ENCODE assay signal across 8 cellular contexts in the genomic region with DNA sequence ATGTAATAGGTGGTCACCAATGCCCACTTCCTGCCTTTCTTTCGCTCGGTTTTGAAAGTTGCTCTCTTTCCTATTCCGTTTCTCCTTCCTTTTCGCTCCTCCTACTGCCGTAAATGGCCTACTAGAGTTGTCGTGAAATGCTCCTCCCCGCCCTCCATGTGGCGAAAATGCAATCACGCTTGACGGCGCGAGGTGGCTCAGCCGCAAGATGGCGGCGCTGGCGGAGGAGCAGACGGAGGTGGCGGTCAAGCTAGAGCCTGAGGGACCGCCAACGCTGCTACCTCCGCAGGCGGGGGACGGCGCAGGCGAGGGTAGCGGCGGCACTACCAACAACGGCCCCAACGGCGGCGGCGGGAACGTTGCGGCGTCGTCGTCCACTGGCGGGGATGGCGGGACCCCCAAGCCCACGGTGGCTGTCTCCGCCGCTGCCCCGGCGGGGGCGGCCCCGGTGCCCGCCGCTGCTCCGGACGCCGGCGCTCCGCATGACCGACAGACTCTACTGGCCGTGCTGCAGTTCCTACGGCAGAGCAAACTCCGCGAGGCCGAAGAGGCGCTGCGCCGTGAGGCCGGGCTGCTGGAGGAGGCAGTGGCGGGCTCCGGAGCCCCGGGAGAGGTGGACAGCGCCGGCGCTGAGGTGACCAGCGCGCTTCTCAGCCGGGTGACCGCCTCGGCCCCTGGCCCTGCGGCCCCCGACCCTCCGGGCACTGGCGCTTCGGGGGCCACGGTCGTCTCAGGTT. TPM values are rescaled to one million over a fixed set of nuclear protein-coding genes. Genes with fewer than 3 reads are reported as not detected.
DNase-seq lines count a peak whose midpoint lies in the region; ATAC-seq and TF ChIP-seq lines count a peak whose summit lies in the region.

TSS of gene TAF5 (plus strand) at position 195 of the 737 bp plus-strand sequence. CDS start at position 209, 14 bp downstream.

- DNase-seq in GM04503 (ENCODE audit: low read depth) (peak; percentile 86), HFF-Myc (ENCODE audit: extremely low read depth, low read depth) (peak; percentile 92), MV-4-11 (lab: John Stamatoyannopoulos, UW) (peak; percentile 96), SJSA1 (ENCODE audit: low read depth in 1 of 2, low spot score in 2 of 2) (peak; percentile 92), foreskin keratinocyte (peak; percentile 83 to 92), neural progenitor cell (ENCODE audit: low spot score) (peak; percentile 97)
- peak; percentile 56 to 82 (median 73) for DNase-seq in activated naive CD4-positive, alpha-beta T cell (lab: John Stamatoyannopoulos, UW)

- H3K79me2 ChIP-seq in neural progenitor cell (ENCODE audit: low read depth) = peaks cover 30% of the 10 kb centered on the region

- peak within 1 kb of the TSS; percentile 79 for H3K4me3 ChIP-seq in HFF-Myc (replicated peaks; ENCODE audit: low read depth, low read length)
- H3K4me3 ChIP-seq in SJSA1 = peak within 1 kb of the TSS; percentile 93
- peak within 1 kb of the TSS; percentile 83 for H3K4me3 ChIP-seq in neural progenitor cell
- peak within 1 kb of the TSS; percentile 54 to 87 for H3K4me3 ChIP-seq in stomach smooth muscle (ENCODE audit: low read length in 2 of 2)

- H3K9ac ChIP-seq in neural progenitor cell = peak within 1 kb of the TSS; percentile 57
- H3K9ac ChIP-seq in stomach smooth muscle (ENCODE audit: low read length in 2 of 2) = peak within 1 kb of the TSS; percentile 72 to 78

- no peaks in the 10 kb centered on the region for H3K9me3 Mint-ChIP-seq in neural progenitor cell

- H3K36me3 ChIP-seq in SJSA1 = peaks cover 4% of the 10 kb centered on the region
- H3K36me3 ChIP-seq in neural progenitor cell = no peaks in the 10 kb centered on the region
- H3K36me3 ChIP-seq in stomach smooth muscle (ENCODE audit: control insufficient read depth in 2 of 2, insufficient read depth in 2 of 2, low read length in 2 of 2) = no peaks in the 10 kb centered on the region

- H3F3A ChIP-seq in neural progenitor cell (ENCODE audit: low read depth) = peaks cover 13% of the 10 kb centered on the region

- peaks cover 13% of the 10 kb centered on the region for H4K20me1 ChIP-seq in neural progenitor cell (ENCODE audit: low read depth)

- ATAC-seq in foreskin keratinocyte = peak; percentile 67

- H3K27me3 ChIP-seq in SJSA1 (replicated peaks) (no peaks in the 10 kb centered on the region), foreskin keratinocyte (no peaks in the 10 kb centered on the region), neural progenitor cell (no peaks in the 10 kb centered on the region), stomach smooth muscle (ENCODE audit: control insufficient read depth in 1 of 2, insufficient read depth in 2 of 2, low read length in 2 of 2) (no peaks in the 10 kb centered on the region)

- peaks cover 4% of the 10 kb centered on the region for H3K27me3 Mint-ChIP-seq in neural progenitor cell (ENCODE audit: insufficient read depth, low read depth)

- peak within 1 kb of the TSS; percentile 75 for H3K27ac ChIP-seq in SJSA1
- H3K27ac ChIP-seq in foreskin keratinocyte = peak within 1 kb of the TSS; percentile 13
- no peak within 1 kb of the TSS for H3K27ac ChIP-seq in neural progenitor cell
- H3K27ac ChIP-seq in stomach smooth muscle (ENCODE audit: low read length) = peak within 1 kb of the TSS; percentile 55

- peak within 1 kb of the TSS; percentile 94 for H3K27ac Mint-ChIP-seq in neural progenitor cell

- peak within 1 kb of the TSS; percentile 96 for H3K4me3 Mint-ChIP-seq in neural progenitor cell

- TF ChIP-seq CTCF in HFF-Myc (IDR thresholded peaks at IDR 0.05; ENCODE audit: low read depth, low read length, missing control alignments) = no peak
- TF ChIP-seq CTCF in foreskin keratinocyte (conservative IDR thresholded peaks at IDR 0.05) = no peak
- TF ChIP-seq CTCF in neural progenitor cell (IDR thresholded peaks at IDR 0.05) = peak; percentile 9

- H3K4me2 ChIP-seq in neural progenitor cell = peak within 1 kb of the TSS; percentile 88

- peak within 1 kb of the TSS; percentile 71 for H2AFZ ChIP-seq in neural progenitor cell (replicated peaks)

- no peaks in the 10 kb centered on the region for H3K9me3 ChIP-seq in SJSA1 (replicated peaks)
- no peaks in the 10 kb centered on the region for H3K9me3 ChIP-seq in neural progenitor cell (ENCODE audit: low read depth)
- H3K9me3 ChIP-seq in stomach smooth muscle (ENCODE audit: control insufficient read depth in 2 of 2, low read length in 2 of 2) = no peaks in the 10 kb centered on the region

- H3K36me3 Mint-ChIP-seq in neural progenitor cell = no peaks in the 10 kb centered on the region

- H3K4me1 Mint-ChIP-seq in neural progenitor cell = peaks cover 14% of the 10 kb centered on the region

- H3K4me1 ChIP-seq in SJSA1 (replicated peaks) (peaks cover 13% of the 10 kb centered on the region; the same call in 1 of the 2 replicates), foreskin keratinocyte (peaks cover 9% of the 10 kb centered on the region), neural progenitor cell (no peaks in the 10 kb centered on the region), stomach smooth muscle (ENCODE audit: control insufficient read depth, insufficient read depth, low read length) (peaks cover 7% of the 10 kb centered on the region)

RNA-seq across cellular contexts. Expression of gene TAF5, which starts in this region (rescaled TPM):
- 11.1 and 12.8 TPM in 2 replicates for total RNA-seq in SJSA1 (2014; rRNA removed; shearing (Covaris generic))
- 7.6 and 9.5 TPM in 2 replicates for total RNA-seq in foreskin keratinocyte
- 3.0 and 4.4 TPM in 2 replicates for polyA plus RNA-seq in foreskin keratinocyte
- 19.0 and 22.7 TPM in 2 replicates for total RNA-seq in neural progenitor cell (ENCODE audit: low replicate concordance)
